ENCODE assay signal across 9 cellular contexts in the genomic region with DNA sequence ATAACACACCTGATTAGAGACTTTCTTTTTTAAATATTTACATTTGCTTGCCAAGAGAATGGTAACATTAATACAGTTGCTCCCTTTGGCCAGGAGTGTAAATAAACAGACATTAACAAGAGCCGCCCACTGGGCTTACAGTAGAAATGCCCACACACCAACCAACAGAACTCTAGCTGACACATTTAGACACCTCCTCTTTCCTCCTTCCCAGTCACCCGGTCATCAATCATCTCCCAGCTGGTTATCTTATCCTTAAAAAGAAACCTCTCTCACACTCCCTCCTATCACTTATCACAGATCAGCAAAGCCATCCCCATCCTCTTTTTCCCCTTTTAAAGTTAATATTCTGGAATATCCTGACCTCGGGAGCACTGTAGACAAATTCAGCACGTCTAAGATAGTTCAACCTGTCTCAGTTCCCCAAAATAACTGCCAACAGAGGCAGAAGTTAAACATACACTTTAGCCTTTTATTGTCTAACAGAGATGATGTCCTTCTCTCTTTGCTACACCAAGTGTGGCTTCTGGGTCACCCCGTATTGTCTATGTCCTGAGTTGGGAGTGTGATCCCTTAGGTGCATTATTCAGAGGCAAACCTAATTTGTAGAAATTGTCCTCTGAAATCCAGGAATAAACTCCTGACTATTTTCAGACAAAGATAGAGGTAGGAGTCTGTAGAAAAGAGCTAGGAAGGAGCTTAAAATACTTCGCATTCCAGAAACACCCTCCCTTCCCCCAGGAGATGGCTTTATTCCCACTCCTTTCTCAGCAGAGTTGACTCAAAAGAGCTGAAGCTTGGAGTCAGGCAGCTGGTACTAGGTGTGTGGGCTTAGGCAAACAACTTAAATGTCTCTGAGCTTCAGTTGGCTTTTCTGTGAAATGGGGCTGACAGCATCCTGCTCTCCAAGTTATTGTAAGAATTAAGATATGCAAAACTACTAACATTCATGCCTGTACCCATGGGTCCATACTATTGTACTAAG. TPM values are rescaled to one million over a fixed set of nuclear protein-coding genes. Genes with fewer than 3 reads are reported as not detected.
A peak's percentile ranks its signal among the peaks of the same experiment; 100 is the strongest.
DNase-seq lines count a peak whose midpoint lies in the region; ATAC-seq and TF ChIP-seq lines count a peak whose summit lies in the region.
"Had no signal": no experiment of that assay in that cellular context is flagged by ENCODE, and none has a peak within 500 bp of the region (broad histone marks: within the 10 kb centered on the region; RNA-seq: fewer than 3 reads in every experiment).

No MANE protein-coding gene starts in this region.

- H3K27me3 Mint-ChIP-seq in type B pancreatic cell, result no peaks in the 10 kb centered on the region

- CTCF ChIA-PET in RWPE1 (lab: Yijun Ruan, JAX), result no interaction called here

- ATAC-seq in HG03108 (IDR thresholded peaks at IDR 0.05; ENCODE audit: unreplicated experiment), result peak; percentile 50
- no peak for ATAC-seq in GM19395 (IDR thresholded peaks at IDR 0.05; ENCODE audit: unreplicated experiment)

- H3K36me3 Mint-ChIP-seq in type B pancreatic cell, result no peaks in the 10 kb centered on the region

- peak overlapping the region; percentile 54 for H3K4me3 Mint-ChIP-seq in type B pancreatic cell

- TF ChIP-seq CTCF in RWPE1 (conservative IDR thresholded peaks at IDR 0.05; ENCODE audit: low read depth) (no peak), type B pancreatic cell (conservative IDR thresholded peaks at IDR 0.05) (no peak)

- no peak overlapping the region for H3K27ac ChIP-seq in RWPE1

- peak overlapping the region; percentile 78 for H3K27ac Mint-ChIP-seq in type B pancreatic cell

- POLR2A ChIA-PET in RWPE1 (lab: Yijun Ruan, JAX; ENCODE audit: low non-redundant PET), result no interaction called here

- no peaks in the 10 kb centered on the region for H3K9me3 Mint-ChIP-seq in type B pancreatic cell

- intact Hi-C loops in head of caudate nucleus (cut with DNase I), result no loop called here

- DNase-seq in A172 (ENCODE audit: low spot score) (peak; percentile 78), RWPE1 (ENCODE audit: low spot score) (peak; percentile 84), head of caudate nucleus (peak in 32 of 42 donors; percentile 21 to 92 (median 63)), type B pancreatic cell (ENCODE audit: extremely low spot score, unreplicated experiment) (no peak)
- DNase-seq in activated CD4-positive, alpha-beta T cell treated with anti-CD3 and anti-CD28 coated beads, Interleukin-2, amount 50 U/mL, for 1 hour, result no peak
- no peak for DNase-seq in stimulated activated CD4-positive, alpha-beta T cell treated with anti-CD3 and anti-CD28 coated beads, Interleukin-2, amount 100 ng/mL, for 24 hours
- DNase-seq: DND-41 had no signal

- peaks cover 40% of the 10 kb centered on the region for H3K4me1 Mint-ChIP-seq in type B pancreatic cell (ENCODE audit: unreplicated experiment)

RNA-seq across cellular contexts. Expression of gene MYCL, which starts 8.8 kb away (rescaled TPM):
- 0.43 and 1.5 TPM in 2 replicates for total RNA-seq in A172 (2014; rRNA removed; shearing (Covaris generic))
- 19.5 and 36.5 TPM in 2 replicates for total RNA-seq in type B pancreatic cell (ENCODE audit: low replicate concordance)

RNA-seq across cellular contexts. Expression of gene TRIT1, which starts 9.6 kb away (rescaled TPM):
- 23.2 and 38.1 TPM in 2 replicates for total RNA-seq in A172 (2014; rRNA removed; shearing (Covaris generic))
- total RNA-seq in type B pancreatic cell (ENCODE audit: low replicate concordance), result 23.9 and 29.6 TPM in 2 replicates

Comparison
In these comparisons a context has a peak if more than half of its experiments do, and no peak if none do; other contexts are left out.
1. DNase-seq: peak in A172 (single experiment), RWPE1 (single experiment) and head of caudate nucleus (32 of 42); none in type B pancreatic cell (single experiment), activated CD4-positive, alpha-beta T cell treated with anti-CD3 and anti-CD28 coated beads, Interleukin-2, amount 50 U/mL, for 1 hour (single experiment) and stimulated activated CD4-positive, alpha-beta T cell treated with anti-CD3 and anti-CD28 coated beads, Interleukin-2, amount 100 ng/mL, for 24 hours (0 of 2).